In genomic region chr12:69688496-69689427, GRCh38 we compare ENCODE assay signal across 8 cellular contexts. TPM values are rescaled to one million over a fixed set of nuclear protein-coding genes. Genes with fewer than 3 reads are reported as not detected.
DNase-seq lines count a peak whose midpoint lies in the region; ATAC-seq, FAIRE-seq and TF ChIP-seq lines count a peak whose summit lies in the region.

No MANE protein-coding gene starts in this region.

- peaks cover 25% of the 10 kb centered on the region for H3K27me3 Mint-ChIP-seq in activated CD4-positive, alpha-beta T cell treated with anti-CD3 and anti-CD28 coated beads, Interleukin-2, amount 10 ng/mL, durations not matched to agents 7 days and 5 days
- no peaks in the 10 kb centered on the region for H3K27me3 Mint-ChIP-seq in neural crest cell (ENCODE audit: low read depth)

- peak overlapping the region; percentile 32 for H3K4me3 ChIP-seq in epithelial cell of proximal tubule (ENCODE audit: low read depth, low read length)

- H3K4me1 Mint-ChIP-seq in activated CD4-positive, alpha-beta T cell treated with anti-CD3 and anti-CD28 coated beads, Interleukin-2, amount 10 ng/mL, durations not matched to agents 7 days and 5 days, result peaks cover 9% of the 10 kb centered on the region
- peaks cover 27% of the 10 kb centered on the region for H3K4me1 Mint-ChIP-seq in neural crest cell

- ATAC-seq in GM19043 (IDR thresholded peaks at IDR 0.05; ENCODE audit: low read depth, unreplicated experiment), result peak; percentile 57

- H3K27ac Mint-ChIP-seq in activated CD4-positive, alpha-beta T cell treated with anti-CD3 and anti-CD28 coated beads, Interleukin-2, amount 10 ng/mL, durations not matched to agents 7 days and 5 days, result no peak overlapping the region
- H3K27ac Mint-ChIP-seq in neural crest cell (ENCODE audit: unreplicated experiment), result peak overlapping the region; percentile 50

- CTCF ChIA-PET in activated CD4-positive, alpha-beta T cell treated with anti-CD3 and anti-CD28 coated beads, Interleukin-2, amount 10 ng/mL, durations not matched to agents 7 days and 5 days (lab: Charles Lee), result no interaction called here

- TF ChIP-seq CTCF in epithelial cell of proximal tubule (conservative IDR thresholded peaks at IDR 0.05; ENCODE audit: low read depth, low read length), result no peak
- TF ChIP-seq CTCF in neural crest cell (conservative IDR thresholded peaks at IDR 0.05), result no peak

- FAIRE-seq in HTR-8/SVneo (lab: Jason Lieb, UNC), result peak; percentile 83

- no peak overlapping the region for H3K4me3 Mint-ChIP-seq in activated CD4-positive, alpha-beta T cell treated with anti-CD3 and anti-CD28 coated beads, Interleukin-2, amount 10 ng/mL, durations not matched to agents 7 days and 5 days
- no peak overlapping the region for H3K4me3 Mint-ChIP-seq in neural crest cell

- no peaks in the 10 kb centered on the region for H3K9me3 Mint-ChIP-seq in activated CD4-positive, alpha-beta T cell treated with anti-CD3 and anti-CD28 coated beads, Interleukin-2, amount 10 ng/mL, durations not matched to agents 7 days and 5 days
- no peaks in the 10 kb centered on the region for H3K9me3 Mint-ChIP-seq in neural crest cell

- POLR2A ChIA-PET in activated CD4-positive, alpha-beta T cell treated with anti-CD3 and anti-CD28 coated beads, Interleukin-2, amount 10 ng/mL, durations not matched to agents 7 days and 5 days (lab: Charles Lee), result no interaction called here

- H3K36me3 Mint-ChIP-seq in activated CD4-positive, alpha-beta T cell treated with anti-CD3 and anti-CD28 coated beads, Interleukin-2, amount 10 ng/mL, durations not matched to agents 7 days and 5 days (ENCODE audit: low read depth), result no peaks in the 10 kb centered on the region
- no peaks in the 10 kb centered on the region for H3K36me3 Mint-ChIP-seq in neural crest cell (ENCODE audit: low read depth)

- DNase-seq in HTR-8/SVneo (ENCODE audit: insufficient read length, low spot score) (peak; percentile 84), epithelial cell of proximal tubule (ENCODE audit: low read depth) (peak; percentile 78), neural crest cell (ENCODE audit: low read depth, low spot score) (peak; percentile 8), SKM-1 (lab: John Stamatoyannopoulos, UW; ENCODE audit: unreplicated experiment) (no peak), globus pallidus (ENCODE audit: low spot score) (no peak), NCI-H1417 (lab: John Stamatoyannopoulos, UW) (no peak)
- DNase-seq in activated CD4-positive, alpha-beta T cell treated with anti-CD3 and anti-CD28 coated beads, Interleukin-2, amount 10 ng/mL, durations not matched to agents 7 days and 5 days, result peak; percentile 7

RNA-seq across cellular contexts. Expression of gene BEST3, which starts 10.3 kb away (rescaled TPM):
- total RNA-seq in activated CD4-positive, alpha-beta T cell treated with anti-CD3 and anti-CD28 coated beads, Interleukin-2, amount 10 ng/mL, durations not matched to agents 7 days and 5 days, result not detected
- total RNA-seq in epithelial cell of proximal tubule, result 2.2 and 2.5 TPM in 2 replicates
- total RNA-seq in neural crest cell, result not detected in 2 replicates

RNA-seq across cellular contexts. Expression of gene RAB3IP, which starts 49.9 kb away (rescaled TPM):
- total RNA-seq in activated CD4-positive, alpha-beta T cell treated with anti-CD3 and anti-CD28 coated beads, Interleukin-2, amount 10 ng/mL, durations not matched to agents 7 days and 5 days, result 10 to 100 TPM; 19.3 to 24.0 TPM
- total RNA-seq in epithelial cell of proximal tubule, result 45.4 and 62.6 TPM in 2 replicates
- 24.0 and 28.6 TPM in 2 replicates for total RNA-seq in neural crest cell

Comparison
In these comparisons a context has a peak if more than half of its experiments do, and no peak if none do; other contexts are left out.
1. DNase-seq: peak in HTR-8/SVneo (single experiment), activated CD4-positive, alpha-beta T cell treated with anti-CD3 and anti-CD28 coated beads, Interleukin-2, amount 10 ng/mL, durations not matched to agents 7 days and 5 days (single experiment), epithelial cell of proximal tubule (single experiment) and neural crest cell (single experiment); none in SKM-1 (single experiment), globus pallidus (single experiment) and NCI-H1417 (0 of 3).